ENCODE assay signal across 9 cellular contexts in genomic region chr1:21251773-21252471, GRCh38. TPM values are rescaled to one million over a fixed set of nuclear protein-coding genes. Genes with fewer than 3 reads are reported as not detected.
DNase-seq lines count a peak whose midpoint lies in the region; TF ChIP-seq lines count a peak whose summit lies in the region.
"Had no signal": no experiment of that assay in that cellular context is flagged by ENCODE, and none has a peak within 500 bp of the region (broad histone marks: within the 10 kb centered on the region; RNA-seq: fewer than 3 reads in every experiment).

No MANE protein-coding gene starts in this region.

- no peak overlapping the region for H4K8ac ChIP-seq in trophoblast cell (ENCODE audit: low read depth, low read length)

- peaks cover 63% of the 10 kb centered on the region for H3K36me3 ChIP-seq in SJSA1
- H3K36me3 ChIP-seq in trophoblast cell (ENCODE audit: control insufficient read depth in 1 of 2, insufficient read depth in 2 of 2, low read length in 2 of 2): peaks cover 2 to 3% of the 10 kb centered on the region in 2 experiments

- H3K27ac ChIP-seq in SJSA1 (0 out of 2 replicates have a peak overlapping the region, but pooled peaks have one; percentile 10), trophoblast cell (ENCODE audit: low read depth, low read length) (peak overlapping the region; percentile 33)
- H3K27ac ChIP-seq: KMS-11 had no signal

- DNase-seq in GM04503 (ENCODE audit: low read depth): peak; percentile 80
- no peak for DNase-seq in SJSA1 (ENCODE audit: low read depth in 1 of 2, low spot score in 2 of 2)
- DNase-seq in epithelial cell of proximal tubule (ENCODE audit: low read depth): peak; percentile 91
- peak; percentile 98 to 100 for DNase-seq in trophoblast cell
- DNase-seq in NOMO-1 treated with DMSO at 0.1 percent for 48 hours (lab: John Stamatoyannopoulos, UW; ENCODE audit: unreplicated experiment): no peak
- no peak for DNase-seq in globus pallidus (ENCODE audit: low spot score)
- no peak for DNase-seq in NK-92 treated with Interleukin-12 subunit alpha and Interleukin-12 subunit beta, amount 100 ng/mL, for 24 hours (lab: John Stamatoyannopoulos, UW)
- no peak for DNase-seq in NCI-H187 treated with DMSO at 0.1 percent for 48 hours (lab: John Stamatoyannopoulos, UW)

- H3K23ac ChIP-seq in trophoblast cell (ENCODE audit: low read length): no peak overlapping the region

- H2BK5ac ChIP-seq in trophoblast cell (ENCODE audit: low read depth, low read length, poor library complexity): no peak overlapping the region

- H3K27me3 ChIP-seq in SJSA1 (replicated peaks) (no peaks in the 10 kb centered on the region), trophoblast cell (ENCODE audit: insufficient read depth, low read length) (no peaks in the 10 kb centered on the region)

- H3K9me3 ChIP-seq in SJSA1 (replicated peaks): no peaks in the 10 kb centered on the region
- H3K9me3 ChIP-seq in trophoblast cell (ENCODE audit: insufficient read depth, low read depth, low read length): no peaks in the 10 kb centered on the region

- no peak overlapping the region for H4K12ac ChIP-seq in trophoblast cell (ENCODE audit: low read depth, low read length)

- H2BK120ac ChIP-seq in trophoblast cell (ENCODE audit: insufficient read depth, low read length, poor library complexity): no peak overlapping the region

- H2BK12ac ChIP-seq in trophoblast cell (ENCODE audit: low read length): no peak overlapping the region

- H3K4ac ChIP-seq in trophoblast cell (ENCODE audit: low read depth, low read length): no peak overlapping the region

- H3K4me1 ChIP-seq in SJSA1 (replicated peaks) (peaks cover 8% of the 10 kb centered on the region; the same call in 1 of the 2 replicates), trophoblast cell (ENCODE audit: control insufficient read depth in 1 of 2, insufficient read depth in 2 of 2, low read length in 2 of 2) (peaks cover 2 to 6% of the 10 kb centered on the region in 2 experiments)

- H3K14ac ChIP-seq in trophoblast cell (ENCODE audit: low read length): no peak overlapping the region

- H3K79me1 ChIP-seq in trophoblast cell (ENCODE audit: low read length): no peaks in the 10 kb centered on the region

- no peak overlapping the region for H3K4me3 ChIP-seq in SJSA1
- H3K4me3 ChIP-seq in epithelial cell of proximal tubule (ENCODE audit: low read depth, low read length): no peak overlapping the region
- H3K4me3 ChIP-seq in trophoblast cell (ENCODE audit: low read depth, low read length): no peak overlapping the region

- H3K9ac ChIP-seq in trophoblast cell (ENCODE audit: low read length): no peak overlapping the region
- H3K9ac ChIP-seq: KMS-11 had no signal

- no peak overlapping the region for H3K4me2 ChIP-seq in trophoblast cell (ENCODE audit: low read length)
- H3K4me2 ChIP-seq: KMS-11 had no signal

- H3K79me2 ChIP-seq in trophoblast cell (ENCODE audit: control insufficient read depth, insufficient read depth, low read length, poor library complexity): no peaks in the 10 kb centered on the region

- WGBS in trophoblast cell (ENCODE audit: extremely low coverage, insufficient coverage, insufficient read length): no CpG with 5 or more reads among the region's 4 CpGs

- no peak overlapping the region for H4K91ac ChIP-seq in trophoblast cell (ENCODE audit: low read depth, low read length)

- TF ChIP-seq CTCF in epithelial cell of proximal tubule (conservative IDR thresholded peaks at IDR 0.05; ENCODE audit: low read depth, low read length): no peak

- no peak overlapping the region for H2AFZ ChIP-seq in trophoblast cell (ENCODE audit: insufficient read depth, low read length, poor library complexity)

- no peak overlapping the region for H2AK5ac ChIP-seq in trophoblast cell (ENCODE audit: low read length)

- H3K18ac ChIP-seq in trophoblast cell (ENCODE audit: low read length): no peak overlapping the region

RNA-seq across cellular contexts. Expression of gene ECE1, which starts 38.3 kb away (rescaled TPM):
- total RNA-seq in SJSA1 (2014; rRNA removed; shearing (Covaris generic)): 67.2 and 82.6 TPM in 2 replicates
- total RNA-seq in epithelial cell of proximal tubule: 98.7 and 115 TPM in 2 replicates
- 50.0 and 52.3 TPM in 2 replicates for polyA plus RNA-seq in trophoblast cell (2013)

Comparison
In these comparisons a context has a peak if more than half of its experiments do, and no peak if none do; other contexts are left out.
1. DNase-seq: peak in GM04503 (single experiment), epithelial cell of proximal tubule (single experiment) and trophoblast cell (2 of 2); none in SJSA1 (0 of 2), NOMO-1 treated with DMSO at 0.1 percent for 48 hours (single experiment), globus pallidus (single experiment), NK-92 treated with Interleukin-12 subunit alpha and Interleukin-12 subunit beta, amount 100 ng/mL, for 24 hours (single experiment) and NCI-H187 treated with DMSO at 0.1 percent for 48 hours (single experiment).